25 cellular contexts compared by ENCODE assay signal in the genomic region with DNA sequence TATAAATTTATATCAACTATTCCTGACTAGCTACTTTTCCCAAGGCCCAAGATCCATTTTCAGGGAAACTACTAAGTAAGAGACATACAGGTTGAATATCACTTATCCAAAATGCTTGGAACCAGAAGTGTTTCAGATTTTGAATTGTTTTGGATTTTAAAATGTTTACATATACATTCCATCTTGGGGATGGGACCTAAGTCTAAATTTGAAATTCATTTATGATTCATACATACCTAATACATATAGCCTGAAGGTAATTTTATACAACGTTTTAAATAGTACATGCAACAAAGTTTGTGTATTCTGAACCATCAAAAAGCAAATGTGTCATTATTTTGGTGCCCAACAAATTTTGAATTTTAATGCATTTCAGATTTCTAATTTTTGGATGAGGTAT.
"Had no signal": no experiment of that assay in that cellular context is flagged by ENCODE, and none has a peak within 500 bp of the region (broad histone marks: within the 10 kb centered on the region; RNA-seq: fewer than 3 reads in every experiment).

No MANE protein-coding gene starts in this region.

- H3K27me3 ChIP-seq: ovary, right atrium auricular region, right lobe of liver, testis, thyroid gland, transverse colon, upper lobe of left lung, vagina had no signal

- H3K27ac ChIP-seq: left ventricle myocardium inferior, ovary, right atrium auricular region, right lobe of liver, testis, thyroid gland, transverse colon, upper lobe of left lung, vagina had no signal

- H3K27ac Mint-ChIP-seq: memory B cell; natural killer cell treated with Interleukin-12 subunit alpha and Interleukin-12 subunit beta and Interleukin-15 and Interleukin-18, amount 100 ng/mL, for 72 hours; progenitor cell of endocrine pancreas; stimulated activated memory B cell treated with anti-CD40 and anti-IgM and Interleukin-4, amounts not matched to agents 10 μg/mL and 1 μg/mL and 100 μg/mL, for 72 hours; stimulated activated naive CD8-positive, alpha-beta T cell treated with anti-CD3 and anti-CD28 coated beads, Interleukin-15, amount 100 ng/mL, for 72 hours had no signal

- H3K4me3 Mint-ChIP-seq: memory B cell; naive thymus-derived CD4-positive, alpha-beta T cell; natural killer cell treated with Interleukin-12 subunit alpha and Interleukin-12 subunit beta and Interleukin-15 and Interleukin-18, amount 100 ng/mL, for 72 hours; stimulated activated memory B cell treated with anti-CD40 and anti-IgM and Interleukin-4, amounts not matched to agents 10 μg/mL and 1 μg/mL and 100 μg/mL, for 72 hours; stimulated activated naive CD8-positive, alpha-beta T cell treated with anti-CD3 and anti-CD28 coated beads, Interleukin-15, amount 100 ng/mL, for 72 hours had no signal

- DNase-seq: hippocampal formation; left ventricle myocardium inferior; midbrain; mucosa of descending colon; naive thymus-derived CD4-positive, alpha-beta T cell; ovary; right lobe of liver; stimulated activated CD4-positive, alpha-beta T cell treated with anti-CD3 and anti-CD28 coated beads, Interleukin-1b, Interleukin-23, amount 100 ng/mL, for 48 hours; stimulated activated CD4-positive, alpha-beta T cell treated with anti-CD3 and anti-CD28 coated beads, Interleukin-2, amount 100 ng/mL, for 48 hours; stimulated activated CD4-positive, alpha-beta T cell treated with anti-CD3 and anti-CD28 coated beads, Interleukin-4, amount 100 ng/mL, for 4 hours; stimulated activated CD8-positive, alpha-beta memory T cell treated with anti-CD3 and anti-CD28 coated beads, Interleukin-4, amount 100 ng/mL, for 48 hours; stimulated activated naive CD4-positive, alpha-beta T cell treated with Interleukin-2 at 50 U/mL for 16 hours; stimulated activated naive CD8-positive, alpha-beta T cell treated with anti-CD3 and anti-CD28 coated beads, Interleukin-15, amount 100 ng/mL, for 72 hours; testis; thyroid gland; transverse colon; upper lobe of left lung had no signal

- H3K36me3 ChIP-seq: ovary, right lobe of liver, thyroid gland, transverse colon had no signal

- H3K9me3 ChIP-seq: left ventricle myocardium inferior, mucosa of descending colon, ovary, right atrium auricular region, right lobe of liver, testis, thyroid gland, transverse colon, upper lobe of left lung, vagina had no signal

- H3K4me2 ChIP-seq: smooth muscle cell had no signal

- H3K4me3 ChIP-seq: left ventricle myocardium inferior, lung, mucosa of descending colon, ovary, right atrium auricular region, right lobe of liver, smooth muscle cell, testis, thyroid gland, transverse colon, upper lobe of left lung, vagina had no signal

- H3K9me3 Mint-ChIP-seq: memory B cell; natural killer cell treated with Interleukin-12 subunit alpha and Interleukin-12 subunit beta and Interleukin-15 and Interleukin-18, amount 100 ng/mL, for 72 hours; stimulated activated memory B cell treated with anti-CD40 and anti-IgM and Interleukin-4, amounts not matched to agents 10 μg/mL and 1 μg/mL and 100 μg/mL, for 72 hours; stimulated activated naive CD8-positive, alpha-beta T cell treated with anti-CD3 and anti-CD28 coated beads, Interleukin-15, amount 100 ng/mL, for 72 hours had no signal

- H3K27me3 Mint-ChIP-seq: memory B cell; naive thymus-derived CD4-positive, alpha-beta T cell; natural killer cell treated with Interleukin-12 subunit alpha and Interleukin-12 subunit beta and Interleukin-15 and Interleukin-18, amount 100 ng/mL, for 72 hours; progenitor cell of endocrine pancreas; stimulated activated memory B cell treated with anti-CD40 and anti-IgM and Interleukin-4, amounts not matched to agents 10 μg/mL and 1 μg/mL and 100 μg/mL, for 72 hours; stimulated activated naive CD8-positive, alpha-beta T cell treated with anti-CD3 and anti-CD28 coated beads, Interleukin-15, amount 100 ng/mL, for 72 hours had no signal

- H3K4me1 ChIP-seq: left ventricle myocardium inferior, right atrium auricular region, right lobe of liver, testis, thyroid gland, transverse colon, upper lobe of left lung, vagina had no signal
